In genomic region chr19:50461066-50461875, GRCh38 we compare ENCODE assay signal across 8 cellular contexts. TPM values are rescaled to one million over a fixed set of nuclear protein-coding genes. Genes with fewer than 3 reads are reported as not detected.
DNase-seq lines count a peak whose midpoint lies in the region; ATAC-seq and TF ChIP-seq lines count a peak whose summit lies in the region.

No MANE protein-coding gene starts in this region.

- H3K4me3 Mint-ChIP-seq in effector memory CD8-positive, alpha-beta T cell, result no peak overlapping the region

- ATAC-seq in HG02981 (IDR thresholded peaks at IDR 0.05; ENCODE audit: unreplicated experiment) (peak; percentile 47), mucosa of descending colon (peak; percentile 85), HG02970 (IDR thresholded peaks at IDR 0.05; ENCODE audit: low FRiP score, unreplicated experiment) (no peak)
- peak; percentile 85 for ATAC-seq in effector memory CD8-positive, alpha-beta T cell (replicated peaks)

- H3K9me3 Mint-ChIP-seq in effector memory CD8-positive, alpha-beta T cell, result no peaks in the 10 kb centered on the region

- no peaks in the 10 kb centered on the region for H3K36me3 ChIP-seq in mucosa of descending colon (ENCODE audit: low read depth)

- intact Hi-C loops in mucosa of descending colon (cut with DNase I, micrococcal nuclease), result loop anchor here (5.0 to 10.0 kb wide), 2 partner anchors 94 to 96 kb away; partner anchors contain the start of gene NAPSA (in 2 of the 2)

- H3K4me3 ChIP-seq in mucosa of descending colon, result no peak overlapping the region

- H3K4me1 ChIP-seq in mucosa of descending colon (ENCODE audit: low read depth), result no peaks in the 10 kb centered on the region

- peak; percentile 75 for TF ChIP-seq CTCF in mucosa of descending colon (IDR thresholded peaks at IDR 0.05)

- H3K36me3 Mint-ChIP-seq in effector memory CD8-positive, alpha-beta T cell (ENCODE audit: insufficient read depth), result no peaks in the 10 kb centered on the region

- no peaks in the 10 kb centered on the region for H3K9me3 ChIP-seq in mucosa of descending colon

- H3K27me3 Mint-ChIP-seq in effector memory CD8-positive, alpha-beta T cell, result peaks cover 34 to 42% of the 10 kb centered on the region in 2 donors

- DNase-seq in DMS153 treated with DMSO at 0.1 percent for 48 hours (lab: John Stamatoyannopoulos, UW; ENCODE audit: unreplicated experiment) (peak; percentile 50), NCI-H69 (lab: John Stamatoyannopoulos, UW) (peak; percentile 82), mucosa of descending colon (peak in 2 of 3 donors; percentile 70 to 76)
- DNase-seq in activated CD4-positive, alpha-beta T cell treated with anti-CD3 and anti-CD28 coated beads, Interleukin-2, amount 50 U/mL, for 4 hours, result peak; percentile 32 to 49
- peak; percentile 37 to 55 (median 47) for DNase-seq in effector memory CD8-positive, alpha-beta T cell
- DNase-seq in stimulated activated CD8-positive, alpha-beta memory T cell treated with anti-CD3 and anti-CD28 coated beads, Interleukin-7, amount 100 ng/mL, for 48 hours (ENCODE audit: extremely low read depth in 1 of 2, low read depth in 1 of 2), result peak; percentile 26 to 36

- peaks cover 0 to 2% of the 10 kb centered on the region in 2 donors for H3K4me1 Mint-ChIP-seq in effector memory CD8-positive, alpha-beta T cell (ENCODE audit: low read depth in 2 of 2)

- no peak overlapping the region for H3K27ac Mint-ChIP-seq in effector memory CD8-positive, alpha-beta T cell

RNA-seq across cellular contexts. Expression of gene EMC10, which starts 15.0 kb away (rescaled TPM):
- 100 to 1,000 TPM in 2 of 3 donors, 10 to 100 TPM in 1; 79.6 to 121 (median 108) TPM for total RNA-seq in mucosa of descending colon

RNA-seq across cellular contexts. Expression of gene GARIN5A, which starts 15.4 kb away (rescaled TPM):
- total RNA-seq in mucosa of descending colon, result 1 to 10 TPM; 1.7 to 3.0 (median 2.6) TPM

RNA-seq across cellular contexts. Expression of gene MYBPC2, which starts 28.6 kb away (rescaled TPM):
- total RNA-seq in mucosa of descending colon, result under 1 TPM in 2 of 3 donors, not detected in 1; 0.10 to 0.14 TPM

RNA-seq across cellular contexts. Expression of gene SPIB, which starts 42.5 kb away (rescaled TPM):
- 10 to 100 TPM; 21.5 to 83.1 (median 61.6) TPM for total RNA-seq in mucosa of descending colon

RNA-seq across cellular contexts. Expression of gene JOSD2, which starts 49.7 kb away (rescaled TPM):
- 10 to 100 TPM; 33.4 to 41.2 (median 37.2) TPM for total RNA-seq in mucosa of descending colon

Comparison
In these comparisons a context has a peak if more than half of its experiments do, and no peak if none do; other contexts are left out.
1. DNase-seq: peak in every context shown above with its lines; median percentile 82 in NCI-H69; 73 in mucosa of descending colon; 50 in DMS153 treated with DMSO at 0.1 percent for 48 hours; 47 in effector memory CD8-positive, alpha-beta T cell; 40 in activated CD4-positive, alpha-beta T cell treated with anti-CD3 and anti-CD28 coated beads, Interleukin-2, amount 50 U/mL, for 4 hours; 31 in stimulated activated CD8-positive, alpha-beta memory T cell treated with anti-CD3 and anti-CD28 coated beads, Interleukin-7, amount 100 ng/mL, for 48 hours.